Comparison of ENCODE assay signal across 8 cellular contexts in the genomic region with DNA sequence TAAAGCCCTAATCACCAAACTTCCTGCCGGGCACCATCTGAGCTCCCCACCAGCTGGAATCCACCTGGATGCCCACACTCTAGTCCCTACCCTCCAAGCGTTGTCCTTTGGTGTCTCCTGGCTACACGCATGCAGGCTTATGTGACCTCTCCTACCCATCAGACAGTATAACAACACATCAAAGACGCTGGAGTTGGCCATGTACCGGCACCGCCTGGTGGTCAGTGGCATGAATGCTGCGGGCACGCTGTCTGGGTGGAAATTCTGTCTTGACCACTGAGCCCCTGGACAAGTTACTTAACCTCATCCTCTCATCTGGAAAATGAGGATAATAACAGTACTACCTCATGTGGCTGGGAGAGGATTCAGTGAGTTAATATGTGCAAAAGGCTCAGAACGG. TPM values are rescaled to one million over a fixed set of nuclear protein-coding genes. Genes with fewer than 3 reads are reported as not detected.
DNase-seq lines count a peak whose midpoint lies in the region; ATAC-seq and TF ChIP-seq lines count a peak whose summit lies in the region.

No MANE protein-coding gene starts in this region.

- no TSS peak for BruUV-seq in A673 (replicated peaks; lab: Mats Ljungman, UMichigan)

- H3K27me3 ChIP-seq in A673 (replicated peaks; ENCODE audit: insufficient read depth, low read depth, low read length, poor library complexity) (no peaks in the 10 kb centered on the region), GM06990 (replicated peaks; ENCODE audit: control insufficient read depth, insufficient read depth, low read length) (no peaks in the 10 kb centered on the region), ascending aorta (no peaks in the 10 kb centered on the region)

- no peaks in the 10 kb centered on the region for H3K4me1 ChIP-seq in A673 (ENCODE audit: insufficient read depth, low read length, poor library complexity, severe bottlenecking)
- H3K4me1 ChIP-seq in ascending aorta: no peaks in the 10 kb centered on the region

- intact Hi-C loops in A673 (cut with micrococcal nuclease; ENCODE audit: unreplicated experiment): no loop called here
- intact Hi-C loops in ascending aorta (cut with DNase I): no loop called here

- H3K27ac ChIP-seq in A673 (ENCODE audit: low read depth, low read length, poor library complexity, severe bottlenecking) (no peak overlapping the region), ascending aorta (no peak overlapping the region)

- H3K36me3 ChIP-seq in A673 (ENCODE audit: insufficient read depth, low read length, poor library complexity, severe bottlenecking) (no peaks in the 10 kb centered on the region), GM06990 (ENCODE audit: control insufficient read depth, insufficient read depth, low read length) (no peaks in the 10 kb centered on the region), ascending aorta (peaks cover 34 to 52% of the 10 kb centered on the region in 2 donors)

- TF ChIP-seq CTCF in A673 (conservative IDR thresholded peaks at IDR 0.05; ENCODE audit: low read depth, low read length) (peak; percentile 31; the same call in 1 of the 2 replicates), GM06990 (IDR thresholded peaks at IDR 0.05; ENCODE audit: insufficient read depth, low read length, poor library complexity, severe bottlenecking) (peak; percentile 15), foreskin fibroblast (IDR thresholded peaks at IDR 0.05; ENCODE audit: low read depth, low read length) (peak; percentile 39), ascending aorta (IDR thresholded peaks at IDR 0.05) (peak in 1 of 3 experiments; percentile 22)

- POLR2A ChIA-PET in A673 (lab: Charles Lee; ENCODE audit: low non-redundant PET): no interaction called here

- no peak for ATAC-seq in HG03139 (IDR thresholded peaks at IDR 0.05; ENCODE audit: unreplicated experiment)

- H3K9me3 ChIP-seq in A673 (ENCODE audit: low read depth, low read length, poor library complexity, severe bottlenecking) (no peaks in the 10 kb centered on the region), ascending aorta (no peaks in the 10 kb centered on the region)

- CTCF ChIA-PET in A673 (lab: Charles Lee): no interaction called here

- H3K4me3 ChIP-seq in A673 (ENCODE audit: low read depth, low read length, poor library complexity, severe bottlenecking): no peak overlapping the region
- no peak overlapping the region for H3K4me3 ChIP-seq in GM06990 (replicated peaks; ENCODE audit: low read depth, low read length)
- H3K4me3 ChIP-seq in foreskin fibroblast (ENCODE audit: low read depth in 1 of 2, low read length in 2 of 2): no peak overlapping the region
- no peak overlapping the region for H3K4me3 ChIP-seq in ascending aorta

- DNase-seq in A673 (ENCODE audit: low spot score): no peak
- no peak for DNase-seq in GM06990 (ENCODE audit: extremely low read depth, insufficient read length)
- DNase-seq in SK-N-DZ (ENCODE audit: low spot score): peak; percentile 25
- peak in 1 of 2 donors; percentile 52 for DNase-seq in foreskin fibroblast
- no peak for DNase-seq in inferior parietal cortex (ENCODE audit: extremely low spot score)
- no peak for DNase-seq in CD1c-positive myeloid dendritic cell (ENCODE audit: extremely low spot score)
- no peak for DNase-seq in ascending aorta (ENCODE audit: low spot score in 2 of 2)

RNA-seq across cellular contexts. Expression of gene CORO2A, which starts 23.4 kb away (rescaled TPM):
- 0.52 and 0.68 TPM in 2 replicates for total RNA-seq in A673 (2021)
- polyA plus RNA-seq in SK-N-DZ (2014; cell fraction: cytosol; rRNA removed): 12.8 and 13.7 TPM in 2 replicates
- 4.2 and 4.8 TPM in 2 replicates for polyA plus RNA-seq in SK-N-DZ (2014; cell fraction: nucleus; rRNA removed)
- total RNA-seq in ascending aorta: 9.0 TPM

RNA-seq across cellular contexts. Expression of gene TBC1D2, which starts 39.6 kb away (rescaled TPM):
- total RNA-seq in A673 (2021): 2.8 and 3.2 TPM in 2 replicates
- polyA plus RNA-seq in SK-N-DZ (2014; cell fraction: cytosol; rRNA removed): 1.1 and 1.5 TPM in 2 replicates
- 1.7 and 3.2 TPM in 2 replicates for polyA plus RNA-seq in SK-N-DZ (2014; cell fraction: nucleus; rRNA removed)
- total RNA-seq in ascending aorta: 32.5 TPM
